1 cellular context compared by ENCODE assay signal in genomic region chr19:39223703-39224279, GRCh38.
TF ChIP-seq lines count a peak whose summit lies in the region.

No MANE protein-coding gene starts in this region.

TF ChIP-seq in HCT116, 20 proteins besides CTCF, POLR2A, EP300 and RAD21 (continued from another document):
- no peak for TF ChIP-seq YY1 (IDR thresholded peaks at IDR 0.05; ENCODE audit: extremely low read depth, insufficient replicate concordance, low read depth, low read length)
- TF ChIP-seq TCF7L2 (IDR thresholded peaks at IDR 0.05; ENCODE audit: borderline replicate concordance, extremely low read depth, insufficient read depth, insufficient read length): no peak
